In genomic region chr15:82239685-82240391, GRCh38 we compare ENCODE assay signal across 21 cellular contexts. TPM values are rescaled to one million over a fixed set of nuclear protein-coding genes. Genes with fewer than 3 reads are reported as not detected.
"Had no signal": no experiment of that assay in that cellular context is flagged by ENCODE, and none has a peak within 500 bp of the region (broad histone marks: within the 10 kb centered on the region; RNA-seq: fewer than 3 reads in every experiment).

No MANE protein-coding gene starts in this region.

- H3K9me3 ChIP-seq: heart left ventricle, pancreas, right lobe of liver, spleen, thoracic aorta had no signal

- ATAC-seq: heart left ventricle; natural killer cell treated with Interleukin-12 subunit alpha and Interleukin-12 subunit beta and Interleukin-15 and Interleukin-18, amount 100 ng/mL, for 72 hours; pancreas; right lobe of liver; stimulated activated naive B cell treated with anti-CD40 and anti-IgM and Interleukin-4, amounts not matched to agents 10 μg/mL and 1 μg/mL and 100 μg/mL, for 72 hours; stimulated activated naive CD8-positive, alpha-beta T cell treated with anti-CD3 and anti-CD28 coated beads, Interleukin-15, amount 100 ng/mL, for 72 hours had no signal

- H3K27ac Mint-ChIP-seq: natural killer cell treated with Interleukin-12 subunit alpha and Interleukin-12 subunit beta and Interleukin-15 and Interleukin-18, amount 100 ng/mL, for 72 hours; progenitor cell of endocrine pancreas; stimulated activated naive B cell treated with anti-CD40 and anti-IgM and Interleukin-4, amounts not matched to agents 10 μg/mL and 1 μg/mL and 100 μg/mL, for 72 hours; stimulated activated naive CD8-positive, alpha-beta T cell treated with anti-CD3 and anti-CD28 coated beads, Interleukin-15, amount 100 ng/mL, for 72 hours had no signal

- H3K4me3 Mint-ChIP-seq: natural killer cell treated with Interleukin-12 subunit alpha and Interleukin-12 subunit beta and Interleukin-15 and Interleukin-18, amount 100 ng/mL, for 72 hours; stimulated activated naive B cell treated with anti-CD40 and anti-IgM and Interleukin-4, amounts not matched to agents 10 μg/mL and 1 μg/mL and 100 μg/mL, for 72 hours; stimulated activated naive CD8-positive, alpha-beta T cell treated with anti-CD3 and anti-CD28 coated beads, Interleukin-15, amount 100 ng/mL, for 72 hours had no signal

- H3K36me3 ChIP-seq: thoracic aorta had no signal

- H3K27me3 Mint-ChIP-seq: natural killer cell treated with Interleukin-12 subunit alpha and Interleukin-12 subunit beta and Interleukin-15 and Interleukin-18, amount 100 ng/mL, for 72 hours; progenitor cell of endocrine pancreas; stimulated activated naive B cell treated with anti-CD40 and anti-IgM and Interleukin-4, amounts not matched to agents 10 μg/mL and 1 μg/mL and 100 μg/mL, for 72 hours; stimulated activated naive CD8-positive, alpha-beta T cell treated with anti-CD3 and anti-CD28 coated beads, Interleukin-15, amount 100 ng/mL, for 72 hours had no signal

- H3K27me3 ChIP-seq: dorsolateral prefrontal cortex, heart left ventricle, pancreas, right lobe of liver, spleen had no signal

- FAIRE-seq: pancreas, urothelium cell line had no signal

- H3K4me3 ChIP-seq: dorsolateral prefrontal cortex, heart left ventricle, pancreas, right lobe of liver, spleen, thoracic aorta had no signal

- DNase-seq: cortex of kidney; dorsolateral prefrontal cortex; effector CD8-positive, alpha-beta T cell; foreskin melanocyte; heart left ventricle; hippocampal formation; occipital lobe; pancreas; right lobe of liver; spleen; stimulated activated CD4-positive, alpha-beta T cell treated with anti-CD3 and anti-CD28 coated beads, Interleukin-15, amount 100 ng/mL, for 24 hours; stimulated activated CD4-positive, alpha-beta T cell treated with anti-CD3 and anti-CD28 coated beads, Interleukin-1b, Interleukin-23, amount 100 ng/mL, for 48 hours; stimulated activated CD4-positive, alpha-beta T cell treated with anti-CD3 and anti-CD28 coated beads, Interleukin-4, amount 100 ng/mL, for 24 hours; stimulated activated naive B cell treated with anti-CD40 and anti-IgM and Interleukin-4, amounts not matched to agents 10 μg/mL and 1 μg/mL and 100 μg/mL, for 72 hours; stimulated activated naive CD8-positive, alpha-beta T cell treated with anti-CD3 and anti-CD28 coated beads, Interleukin-15, amount 100 ng/mL, for 72 hours; substantia nigra; trophoblast cell had no signal

- H3K4me1 Mint-ChIP-seq: stimulated activated naive CD8-positive, alpha-beta T cell treated with anti-CD3 and anti-CD28 coated beads, Interleukin-15, amount 100 ng/mL, for 72 hours had no signal

- H3K9me3 Mint-ChIP-seq: natural killer cell treated with Interleukin-12 subunit alpha and Interleukin-12 subunit beta and Interleukin-15 and Interleukin-18, amount 100 ng/mL, for 72 hours; stimulated activated naive B cell treated with anti-CD40 and anti-IgM and Interleukin-4, amounts not matched to agents 10 μg/mL and 1 μg/mL and 100 μg/mL, for 72 hours; stimulated activated naive CD8-positive, alpha-beta T cell treated with anti-CD3 and anti-CD28 coated beads, Interleukin-15, amount 100 ng/mL, for 72 hours had no signal

- H3K4me1 ChIP-seq: heart left ventricle, pancreas, right lobe of liver had no signal

- H3K27ac ChIP-seq: dorsolateral prefrontal cortex, heart left ventricle, pancreas, right lobe of liver, spleen, thoracic aorta had no signal

RNA-seq across cellular contexts. Expression of gene SAXO2, which starts 22.8 kb away (rescaled TPM):
- total RNA-seq: thoracic aorta had no signal
